ENCODE assay signal across 18 cellular contexts in genomic region chr14:38882533-38882932, GRCh38.
DNase-seq lines count a peak whose midpoint lies in the region; ATAC-seq and TF ChIP-seq lines count a peak whose summit lies in the region.
"Had no signal": no experiment of that assay in that cellular context is flagged by ENCODE, and none has a peak within 500 bp of the region (broad histone marks: within the 10 kb centered on the region; RNA-seq: fewer than 3 reads in every experiment).

No MANE protein-coding gene starts in this region.

- no peak overlapping the region for H3K9ac ChIP-seq in GM23248
- no peak overlapping the region for H3K9ac ChIP-seq in PC-3 (ENCODE audit: low read length)

- no peaks in the 10 kb centered on the region for H3K9me3 ChIP-seq in GM23248 (ENCODE audit: low read depth)
- H3K9me3 ChIP-seq in PC-3 (ENCODE audit: low read length) = no peaks in the 10 kb centered on the region
- no peaks in the 10 kb centered on the region for H3K9me3 ChIP-seq in HAP-1
- H3K9me3 ChIP-seq: SJSA1 had no signal

- no TSS peak for BruUV-seq in PC-3 (replicated peaks; lab: Mats Ljungman, UMichigan)

- in situ Hi-C loops in GM23248 (cut with MboI) (no loop called here), HAP-1 (cut with MboI; ENCODE audit: low sequenced_read_pairs) (no loop called here)

- DNase-seq in NCI-H446 treated with DMSO at 0.1 percent for 48 hours (lab: John Stamatoyannopoulos, UW) (peak; percentile 19), NCI-H446 (lab: John Stamatoyannopoulos, UW) (no peak), GM23248 (peak; percentile 4), PC-3 (peak; percentile 43), fibroblast of mammary gland (ENCODE audit: low read depth) (peak; percentile 27), foreskin melanocyte (no peak), HAP-1 (ENCODE audit: low spot score in 2 of 2) (no peak)
- no peak for DNase-seq in stimulated activated CD4-positive, alpha-beta T cell treated with anti-CD3 and anti-CD28 coated beads, Interleukin-4, amount 100 ng/mL, for 1 hour
- DNase-seq: C1 segment of cervical spinal cord, NCI-H1436, NCI-H2081, NCI-H526 treated with DMSO at 0.1 percent for 48 hours, PC-9, T-cell had no signal

- CTCF ChIA-PET in PC-3 (lab: Charles Lee) = no interaction called here

- H2AFZ ChIP-seq in GM23248 = no peak overlapping the region
- H2AFZ ChIP-seq in PC-3 (ENCODE audit: low read length) = no peak overlapping the region
- H2AFZ ChIP-seq: PC-9 had no signal

- H3K79me2 ChIP-seq in GM23248 (ENCODE audit: insufficient read depth) (no peaks in the 10 kb centered on the region), PC-3 (ENCODE audit: low read length) (no peaks in the 10 kb centered on the region)

- peak; percentile 80 for ATAC-seq in PC-3
- ATAC-seq: HCT116, K562, T-cell had no signal

- POLR2A ChIA-PET in PC-3 (lab: Charles Lee; ENCODE audit: unreplicated experiment) = no interaction called here

- TF ChIP-seq CTCF in PC-3 (conservative IDR thresholded peaks at IDR 0.05; ENCODE audit: low read depth, low read length) (no peak), fibroblast of mammary gland (conservative IDR thresholded peaks at IDR 0.05; ENCODE audit: control insufficient read depth, insufficient read depth, low read depth, low read length) (no peak)

- H3K36me3 ChIP-seq in GM23248 (ENCODE audit: low read depth) (no peaks in the 10 kb centered on the region), PC-3 (ENCODE audit: low read depth, low read length) (no peaks in the 10 kb centered on the region), HAP-1 (replicated peaks) (no peaks in the 10 kb centered on the region)
- H3K36me3 ChIP-seq: SJSA1 had no signal

- H3K9me2 ChIP-seq in GM23248 (ENCODE audit: insufficient read depth) (no peaks in the 10 kb centered on the region), PC-3 (replicated peaks; ENCODE audit: low read length) (no peaks in the 10 kb centered on the region)

- no peaks in the 10 kb centered on the region for H3K4me1 ChIP-seq in GM23248 (ENCODE audit: insufficient read depth)
- peaks cover 3% of the 10 kb centered on the region; the same call in 1 of the 2 replicates for H3K4me1 ChIP-seq in PC-3 (ENCODE audit: insufficient read depth, low read length)
- H3K4me1 ChIP-seq in HAP-1 = no peaks in the 10 kb centered on the region
- H3K4me1 ChIP-seq: SJSA1 had no signal

- H3K4me3 ChIP-seq in GM23248 = no peak overlapping the region
- H3K4me3 ChIP-seq in PC-3 (ENCODE audit: low read length) = no peak overlapping the region
- no peak overlapping the region for H3K4me3 ChIP-seq in fibroblast of mammary gland (ENCODE audit: control insufficient read depth, low read depth, low read length)
- no peak overlapping the region for H3K4me3 ChIP-seq in HAP-1
- H3K4me3 ChIP-seq: K562, PC-9, SJSA1 had no signal

- no peak overlapping the region for H3K4me2 ChIP-seq in GM23248 (ENCODE audit: unreplicated experiment)
- no peak overlapping the region for H3K4me2 ChIP-seq in PC-3 (ENCODE audit: low read length)
- H3K4me2 ChIP-seq: PC-9 had no signal

- no peaks in the 10 kb centered on the region for H3F3A ChIP-seq in GM23248 (ENCODE audit: insufficient read depth)
- H3F3A ChIP-seq in PC-3 (ENCODE audit: low read length, unreplicated experiment) = no peaks in the 10 kb centered on the region

- intact Hi-C loops in PC-3 (cut with micrococcal nuclease) = no loop called here

- no peak overlapping the region for H3K27ac ChIP-seq in GM23248
- no peak overlapping the region for H3K27ac ChIP-seq in PC-3 (ENCODE audit: low read length)
- H3K27ac ChIP-seq: HL-60, PC-9, SJSA1 had no signal

- H3K27me3 ChIP-seq in GM23248 (replicated peaks; ENCODE audit: insufficient read depth) (peaks cover 16% of the 10 kb centered on the region), PC-3 (ENCODE audit: low read length) (no peaks in the 10 kb centered on the region), HAP-1 (ENCODE audit: low read depth) (0 out of 2 replicates have a peak, but pooled peaks cover 3% of the 10 kb centered on the region)
- H3K27me3 ChIP-seq: SJSA1 had no signal

- H4K20me1 ChIP-seq in GM23248 (ENCODE audit: insufficient read depth) (no peaks in the 10 kb centered on the region), PC-3 (ENCODE audit: low read length) (no peaks in the 10 kb centered on the region)

Comparison
In these comparisons a context has a peak if more than half of its experiments do, and no peak if none do; other contexts are left out.
1. DNase-seq: peak in NCI-H446 treated with DMSO at 0.1 percent for 48 hours (single experiment), GM23248 (single experiment), PC-3 (single experiment) and fibroblast of mammary gland (single experiment); none in NCI-H446 (0 of 2), stimulated activated CD4-positive, alpha-beta T cell treated with anti-CD3 and anti-CD28 coated beads, Interleukin-4, amount 100 ng/mL, for 1 hour (single experiment), foreskin melanocyte (single experiment) and HAP-1 (0 of 2).